In the genomic region with DNA sequence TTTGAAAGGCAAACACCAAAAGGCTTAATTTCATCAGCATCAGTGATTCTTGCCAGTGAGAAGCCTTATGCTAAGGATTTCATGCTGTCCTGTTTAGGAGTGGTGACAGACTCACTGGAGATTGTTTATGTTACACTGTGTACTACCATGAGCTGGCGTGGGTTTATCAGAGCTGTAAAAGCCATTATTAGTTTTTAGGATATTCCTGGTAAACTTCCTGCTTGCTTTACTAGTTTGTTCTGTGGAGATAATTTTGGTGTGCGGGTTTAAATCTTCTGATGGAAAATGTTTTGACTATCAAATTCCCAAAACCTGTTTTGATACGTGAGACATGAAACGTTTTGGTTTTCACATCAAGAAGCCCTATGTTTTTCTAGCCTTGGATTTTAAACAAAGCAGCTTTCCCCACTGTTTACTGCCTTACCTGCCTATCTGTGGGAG, we compare ENCODE assay signal across 19 cellular contexts. TPM values are rescaled to one million over a fixed set of nuclear protein-coding genes. Genes with fewer than 3 reads are reported as not detected.
DNase-seq lines count a peak whose midpoint lies in the region; ATAC-seq, FAIRE-seq and TF ChIP-seq lines count a peak whose summit lies in the region.
"Had no signal": no experiment of that assay in that cellular context is flagged by ENCODE, and none has a peak within 500 bp of the region (broad histone marks: within the 10 kb centered on the region; RNA-seq: fewer than 3 reads in every experiment).

No MANE protein-coding gene starts in this region.

- DNase-seq in HCEC 1CT (peak; percentile 65), cardiac fibroblast (ENCODE audit: low read depth in 2 of 2) (peak; percentile 65 to 68), hepatocyte (ENCODE audit: low spot score) (no peak), small intestine (peak; percentile 13), T-helper 1 cell (no peak)
- DNase-seq in activated CD8-positive, alpha-beta memory T cell treated with anti-CD3 and anti-CD28 coated beads for 24 hours: no peak
- DNase-seq in activated T-cell treated with anti-CD3 and anti-CD28 coated beads, Interleukin-2, amount 50 U/mL, for 4 hours: no peak
- DNase-seq: activated CD4-positive, CD25-positive, alpha-beta regulatory T cell treated with anti-CD3 and anti-CD28 coated beads, Interleukin-2, amount 50 U/mL, for 72 hours; activated T-cell treated with anti-CD3 and anti-CD28 coated beads, Interleukin-2, amount 50 U/mL, for 1 hour; aorta; CD8-positive, alpha-beta T cell; effector memory CD8-positive, alpha-beta T cell; H7; MG63; stimulated activated naive CD8-positive, alpha-beta T cell treated with anti-CD3 and anti-CD28 coated beads, Interleukin-15, amount 100 ng/mL, for 72 hours; SW 1271 had no signal

- H3K27me3 ChIP-seq in hepatocyte (no peaks in the 10 kb centered on the region), small intestine (ENCODE audit: control insufficient read depth in 2 of 2, insufficient read depth in 2 of 2, low read length in 2 of 2) (no peaks in the 10 kb centered on the region)
- H3K27me3 ChIP-seq: MG63 had no signal

- H3K9me3 ChIP-seq in hepatocyte (ENCODE audit: low read depth) (no peaks in the 10 kb centered on the region), small intestine (ENCODE audit: control insufficient read depth, low read depth) (no peaks in the 10 kb centered on the region)
- H3K9me3 ChIP-seq: MG63 had no signal

- H3K79me2 ChIP-seq in hepatocyte: peaks cover 87% of the 10 kb centered on the region

- peaks cover 2% of the 10 kb centered on the region for H3K27me3 Mint-ChIP-seq in activated T-cell treated with anti-CD3 and anti-CD28 coated beads, Interleukin-2, amount 50 U/mL, for 4 hours (ENCODE audit: low read depth)

- H3K36me3 Mint-ChIP-seq in activated T-cell treated with anti-CD3 and anti-CD28 coated beads, Interleukin-2, amount 50 U/mL, for 4 hours (ENCODE audit: insufficient read depth): peaks cover under 1% of the 10 kb centered on the region
- H3K36me3 Mint-ChIP-seq: CD8-positive, alpha-beta T cell had no signal

- no peak for TF ChIP-seq CTCF in cardiac fibroblast (IDR thresholded peaks at IDR 0.05; ENCODE audit: low read depth, low read length)
- TF ChIP-seq CTCF in hepatocyte (IDR thresholded peaks at IDR 0.05; ENCODE audit: poor library complexity): no peak

- peaks cover 2% of the 10 kb centered on the region for H4K20me1 ChIP-seq in hepatocyte (ENCODE audit: insufficient read depth, poor library complexity, severe bottlenecking)

- H3K4me2 ChIP-seq in hepatocyte: peak overlapping the region; percentile 26

- H3K4me3 ChIP-seq in cardiac fibroblast (replicated peaks in 1 of 2; ENCODE audit: low read depth in 2 of 2, low read length in 2 of 2) (no peak overlapping the region), hepatocyte (no peak overlapping the region), small intestine (ENCODE audit: low read depth in 1 of 2, low read length in 2 of 2) (no peak overlapping the region)
- H3K4me3 ChIP-seq: MG63 had no signal

- H3K9me2 ChIP-seq in hepatocyte (replicated peaks; ENCODE audit: insufficient read depth): no peaks in the 10 kb centered on the region

- no peak overlapping the region for H3K4me3 Mint-ChIP-seq in activated T-cell treated with anti-CD3 and anti-CD28 coated beads, Interleukin-2, amount 50 U/mL, for 4 hours
- H3K4me3 Mint-ChIP-seq: CD8-positive, alpha-beta T cell; effector memory CD8-positive, alpha-beta T cell; stimulated activated naive CD8-positive, alpha-beta T cell treated with anti-CD3 and anti-CD28 coated beads, Interleukin-15, amount 100 ng/mL, for 72 hours had no signal

- no peaks in the 10 kb centered on the region for H3K9me3 Mint-ChIP-seq in activated T-cell treated with anti-CD3 and anti-CD28 coated beads, Interleukin-2, amount 50 U/mL, for 4 hours
- H3K9me3 Mint-ChIP-seq: CD8-positive, alpha-beta T cell; effector memory CD8-positive, alpha-beta T cell had no signal

- peaks cover 13% of the 10 kb centered on the region for H3K4me1 ChIP-seq in hepatocyte (ENCODE audit: insufficient read depth)
- H3K4me1 ChIP-seq in small intestine (ENCODE audit: control insufficient read depth in 2 of 2, insufficient read depth in 1 of 2, low read depth in 1 of 2, low read length in 1 of 2): peaks cover 0 to 5% of the 10 kb centered on the region in 2 donors

- H3K27ac ChIP-seq in hepatocyte (peak overlapping the region; percentile 21), small intestine (ENCODE audit: low read depth in 1 of 2, low read length in 1 of 2) (peak overlapping the region in 1 of 2 donors; percentile 51)

- H3K4me1 Mint-ChIP-seq in activated T-cell treated with anti-CD3 and anti-CD28 coated beads, Interleukin-2, amount 50 U/mL, for 4 hours (ENCODE audit: low read depth): peaks cover 16% of the 10 kb centered on the region

- no peak for FAIRE-seq in small intestine (lab: Jason Lieb, UNC)
- FAIRE-seq: G401.6, GM18507 had no signal

- WGBS in hepatocyte (ENCODE audit: low lambda C conversion rate, missing lambda C conversion rate): 32% methylated on average over 4 of the region's 4 CpGs
- 12 to 40% (median 33%) methylated on average over 4 of the region's 4 CpGs for WGBS in small intestine, 3 donors

- H2AFZ ChIP-seq in hepatocyte: no peak overlapping the region

- H3K36me3 ChIP-seq in hepatocyte (replicated peaks; ENCODE audit: insufficient read depth, low read depth): no peaks in the 10 kb centered on the region
- no peaks in the 10 kb centered on the region for H3K36me3 ChIP-seq in small intestine (ENCODE audit: control insufficient read depth in 2 of 2, insufficient read depth in 2 of 2, low read length in 2 of 2)

- ATAC-seq in HG03439 (IDR thresholded peaks at IDR 0.05; ENCODE audit: unreplicated experiment): no peak
- ATAC-seq in activated T-cell treated with anti-CD3 and anti-CD28 coated beads, Interleukin-2, amount 50 U/mL, for 4 hours: no peak
- ATAC-seq: CD8-positive, alpha-beta T cell; effector memory CD8-positive, alpha-beta T cell; stimulated activated naive CD8-positive, alpha-beta T cell treated with anti-CD3 and anti-CD28 coated beads, Interleukin-15, amount 100 ng/mL, for 72 hours had no signal

RNA-seq across cellular contexts. Expression of gene PPFIBP1, which starts 15.2 kb away (rescaled TPM):
- total RNA-seq in hepatocyte: 38.6 and 42.4 TPM in 2 replicates
- polyA plus RNA-seq in hepatocyte: 23.9 and 26.1 TPM in 2 replicates
- polyA plus RNA-seq in small intestine: 10 to 100 TPM in 1 of 3 donors, 1 to 10 TPM in 2; 4.9 to 16.1 (median 9.2) TPM
- 10 to 100 TPM in 2 of 3 donors, 1 to 10 TPM in 1; 7.4 to 11.6 (median 10.9) TPM for total RNA-seq in activated T-cell treated with anti-CD3 and anti-CD28 coated beads, Interleukin-2, amount 50 U/mL, for 4 hours

Comparison
In these comparisons a context has a peak if more than half of its experiments do, and no peak if none do; other contexts are left out.
1. DNase-seq: peak in HCEC 1CT (single experiment), cardiac fibroblast (2 of 2) and small intestine (single experiment); none in hepatocyte (single experiment), activated CD8-positive, alpha-beta memory T cell treated with anti-CD3 and anti-CD28 coated beads for 24 hours (single experiment), activated T-cell treated with anti-CD3 and anti-CD28 coated beads, Interleukin-2, amount 50 U/mL, for 4 hours (single experiment) and T-helper 1 cell (0 of 5).